8 cellular contexts compared by ENCODE assay signal in genomic region chr6:132797975-132798819, GRCh38. TPM values are rescaled to one million over a fixed set of nuclear protein-coding genes. Genes with fewer than 3 reads are reported as not detected.
A peak's percentile ranks its signal among the peaks of the same experiment; 100 is the strongest.
DNase-seq lines count a peak whose midpoint lies in the region; ATAC-seq and TF ChIP-seq lines count a peak whose summit lies in the region.

TSS of gene SLC18B1 (minus strand) at chr6:132798637. CDS start at chr6:132798456, 181 bp downstream.

- H3K9me3 Mint-ChIP-seq in CD14-positive monocyte: peaks cover 0 to 3% (median 0%) of the 10 kb centered on the region in 7 donors
- no peaks in the 10 kb centered on the region for H3K9me3 Mint-ChIP-seq in activated naive CD8-positive, alpha-beta T cell treated with anti-CD3 and anti-CD28 coated beads, Interleukin-2, amount 10 ng/mL, durations not matched to agents 7 days and 5 days

- H3K4me1 Mint-ChIP-seq in CD14-positive monocyte: peaks cover 10% of the 10 kb centered on the region
- peaks cover 9% of the 10 kb centered on the region for H3K4me1 Mint-ChIP-seq in activated naive CD8-positive, alpha-beta T cell treated with anti-CD3 and anti-CD28 coated beads, Interleukin-2, amount 10 ng/mL, durations not matched to agents 7 days and 5 days

- H3K27me3 Mint-ChIP-seq in CD14-positive monocyte (ENCODE audit: low read depth in 3 of 3): peaks cover 1 to 8% (median 3%) of the 10 kb centered on the region in 3 donors
- no peaks in the 10 kb centered on the region for H3K27me3 Mint-ChIP-seq in activated naive CD8-positive, alpha-beta T cell treated with anti-CD3 and anti-CD28 coated beads, Interleukin-2, amount 10 ng/mL, durations not matched to agents 7 days and 5 days

- DNase-seq in CD14-positive monocyte (ENCODE audit: low spot score) (no peak), SJSA1 (ENCODE audit: low read depth in 1 of 2, low spot score in 2 of 2) (peak; percentile 47 to 54), Right ventricle myocardium superior (peak; percentile 80), osteoblast (ENCODE audit: insufficient read length, low spot score, missing footprints) (peak; percentile 77), NCI-H187 treated with DMSO at 0.1 percent for 48 hours (lab: John Stamatoyannopoulos, UW) (no peak)
- peak; percentile 69 for DNase-seq in activated naive CD8-positive, alpha-beta T cell treated with anti-CD3 and anti-CD28 coated beads, Interleukin-2, amount 10 ng/mL, durations not matched to agents 7 days and 5 days

- H2AFZ ChIP-seq in osteoblast (ENCODE audit: low read length): peak within 1 kb of the TSS; percentile 98

- H4K20me1 ChIP-seq in osteoblast (ENCODE audit: insufficient read depth, low read length): no peaks in the 10 kb centered on the region

- H3K79me2 ChIP-seq in osteoblast (ENCODE audit: insufficient read depth, low read length): no peaks in the 10 kb centered on the region

- POLR2A ChIA-PET in activated naive CD8-positive, alpha-beta T cell treated with anti-CD3 and anti-CD28 coated beads, Interleukin-2, amount 10 ng/mL, durations not matched to agents 7 days and 5 days (lab: Charles Lee): interaction anchor here (0.6 to 5.8 kb wide), 8 partner anchors 9 to 1376 kb away, joined by 3 to 112 read pairs (median 4); partner anchors contain the start of genes RPS12 and STX7

- H3K27me3 ChIP-seq in SJSA1 (replicated peaks): no peaks in the 10 kb centered on the region
- no peaks in the 10 kb centered on the region for H3K27me3 ChIP-seq in osteoblast (ENCODE audit: insufficient read depth, low read length)

- H3K27ac ChIP-seq in SJSA1 (no peak within 1 kb of the TSS), osteoblast (ENCODE audit: low read depth, low read length) (peak within 1 kb of the TSS; percentile 51)

- H3K9me3 ChIP-seq in SJSA1 (replicated peaks) (0 out of 2 replicates have a peak, but pooled peaks cover 3% of the 10 kb centered on the region), osteoblast (ENCODE audit: low read depth, low read length) (no peaks in the 10 kb centered on the region)

- peak within 1 kb of the TSS; percentile 69 to 84 (median 72) for H3K27ac Mint-ChIP-seq in CD14-positive monocyte
- H3K27ac Mint-ChIP-seq in activated naive CD8-positive, alpha-beta T cell treated with anti-CD3 and anti-CD28 coated beads, Interleukin-2, amount 10 ng/mL, durations not matched to agents 7 days and 5 days: no peak within 1 kb of the TSS

- no peak for TF ChIP-seq CTCF in CD14-positive monocyte (IDR thresholded peaks at IDR 0.05)
- no peak for TF ChIP-seq CTCF in osteoblast (IDR thresholded peaks at IDR 0.05; ENCODE audit: extremely low read depth, low read depth, low read length)

- peak within 1 kb of the TSS; percentile 94 for H3K4me2 ChIP-seq in osteoblast (ENCODE audit: insufficient read depth, low read length)

- peak; percentile 33 for ATAC-seq in GM19043 (IDR thresholded peaks at IDR 0.05; ENCODE audit: low read depth, unreplicated experiment)
- peak; percentile 40 for ATAC-seq in HG03159 (IDR thresholded peaks at IDR 0.05; ENCODE audit: unreplicated experiment)
- ATAC-seq in activated naive CD8-positive, alpha-beta T cell treated with anti-CD3 and anti-CD28 coated beads, Interleukin-2, amount 10 ng/mL, durations not matched to agents 7 days and 5 days (ENCODE audit: low read depth): peak; percentile 60
- ATAC-seq in Right ventricle myocardium superior (ENCODE audit: poor library complexity): peak; percentile 88

- intact Hi-C loops in CD14-positive monocyte (cut with micrococcal nuclease) (no loop called here), Right ventricle myocardium superior (cut with DNase I) (no loop called here)

- peak within 1 kb of the TSS; percentile 51 for H3K4me3 ChIP-seq in SJSA1
- H3K4me3 ChIP-seq in osteoblast (ENCODE audit: insufficient read depth, low read length): peak within 1 kb of the TSS; percentile 92

- H3K4me1 ChIP-seq in SJSA1 (replicated peaks) (no peaks in the 10 kb centered on the region), osteoblast (ENCODE audit: insufficient read depth, low read length) (peaks cover 3% of the 10 kb centered on the region)

- no peaks in the 10 kb centered on the region for H3K36me3 ChIP-seq in SJSA1
- H3K36me3 ChIP-seq in osteoblast (ENCODE audit: insufficient read depth, low read length): no peaks in the 10 kb centered on the region

- no peak within 1 kb of the TSS for H3K4me3 Mint-ChIP-seq in CD14-positive monocyte
- no peak within 1 kb of the TSS for H3K4me3 Mint-ChIP-seq in activated naive CD8-positive, alpha-beta T cell treated with anti-CD3 and anti-CD28 coated beads, Interleukin-2, amount 10 ng/mL, durations not matched to agents 7 days and 5 days

- peaks cover 7% of the 10 kb centered on the region in 2 donors for H3K36me3 Mint-ChIP-seq in CD14-positive monocyte
- H3K36me3 Mint-ChIP-seq in activated naive CD8-positive, alpha-beta T cell treated with anti-CD3 and anti-CD28 coated beads, Interleukin-2, amount 10 ng/mL, durations not matched to agents 7 days and 5 days: peaks cover 4% of the 10 kb centered on the region

RNA-seq across cellular contexts. Expression of gene SLC18B1, which starts in this region (rescaled TPM):
- polyA plus RNA-seq in CD14-positive monocyte: 10 to 100 TPM; 24.8 to 36.6 TPM
- total RNA-seq in SJSA1 (2014; rRNA removed; shearing (Covaris generic)): 4.2 and 4.3 TPM in 2 replicates
- 1 to 10 TPM; 8.3 to 8.8 TPM for total RNA-seq in activated naive CD8-positive, alpha-beta T cell treated with anti-CD3 and anti-CD28 coated beads, Interleukin-2, amount 10 ng/mL, durations not matched to agents 7 days and 5 days
- total RNA-seq in Right ventricle myocardium superior: 3.7 TPM
- total RNA-seq in osteoblast: 6.9 and 8.3 TPM in 2 replicates

Comparison
In these comparisons a context has a peak if more than half of its experiments do, and no peak if none do; other contexts are left out.
1. DNase-seq: peak in SJSA1 (2 of 2), activated naive CD8-positive, alpha-beta T cell treated with anti-CD3 and anti-CD28 coated beads, Interleukin-2, amount 10 ng/mL, durations not matched to agents 7 days and 5 days (single experiment), Right ventricle myocardium superior (single experiment) and osteoblast (single experiment); none in CD14-positive monocyte (single experiment) and NCI-H187 treated with DMSO at 0.1 percent for 48 hours (single experiment).
2. ATAC-seq: peak in every context shown above with its lines; median percentile 88 in Right ventricle myocardium superior; 60 in activated naive CD8-positive, alpha-beta T cell treated with anti-CD3 and anti-CD28 coated beads, Interleukin-2, amount 10 ng/mL, durations not matched to agents 7 days and 5 days; 40 in HG03159; 33 in GM19043.